In genomic region chr2:20955277-20956026, GRCh38 we compare ENCODE assay signal across 1 cellular context.
TF ChIP-seq lines count a peak whose summit lies in the region.

No MANE protein-coding gene starts in this region.

TF ChIP-seq in HepG2, 621 proteins besides CTCF, POLR2A, EP300 and RAD21 (continued from another document and continues in another):
- TF ChIP-seq PAXIP1 (CRISPR knock-in tag; conservative IDR thresholded peaks at IDR 0.05) (peak; percentile 31; the same call in 1 of the 2 replicates), PHF21A (CRISPR knock-in tag; IDR thresholded peaks at IDR 0.05) (no peak), ZIK1 (CRISPR knock-in tag; IDR thresholded peaks at IDR 0.05; ENCODE audit: borderline replicate concordance, low read depth) (no peak), ZNF281 (CRISPR knock-in tag; IDR thresholded peaks at IDR 0.05; ENCODE audit: borderline replicate concordance) (no peak), LRRFIP1 (CRISPR knock-in tag; conservative IDR thresholded peaks at IDR 0.05) (no peak), ZNF550 (CRISPR knock-in tag; IDR thresholded peaks at IDR 0.05; ENCODE audit: borderline replicate concordance) (no peak), ZBTB3 (CRISPR knock-in tag; IDR thresholded peaks at IDR 0.05; ENCODE audit: borderline replicate concordance, low read depth) (no peak), YY1 (IDR thresholded peaks at IDR 0.05; ENCODE audit: insufficient read depth, insufficient replicate concordance, low read depth, low read length) (no peak), BHLHE40 (IDR thresholded peaks at IDR 0.05; ENCODE audit: low read length) (0 out of 2 replicates have a peak, but pooled peaks have one; percentile 6), CCDC6 (CRISPR knock-in tag; IDR thresholded peaks at IDR 0.05) (no peak; the same call in 1 of the 2 replicates), ZNF770 (CRISPR knock-in tag; IDR thresholded peaks at IDR 0.05) (peak; percentile 37; the same call in 1 of the 2 replicates), FOXM1 (CRISPR knock-in tag; IDR thresholded peaks at IDR 0.05) (no peak), PPARG (CRISPR knock-in tag; conservative IDR thresholded peaks at IDR 0.05) (no peak), ZNF703 (CRISPR knock-in tag; IDR thresholded peaks at IDR 0.05; ENCODE audit: borderline replicate concordance) (no peak), MEIS1 (CRISPR knock-in tag; IDR thresholded peaks at IDR 0.05; ENCODE audit: borderline replicate concordance) (no peak), ZNF317 (CRISPR knock-in tag; IDR thresholded peaks at IDR 0.05) (no peak), MBNL3 (CRISPR knock-in tag; conservative IDR thresholded peaks at IDR 0.05) (no peak), ZNF883 (CRISPR knock-in tag; IDR thresholded peaks at IDR 0.05; ENCODE audit: not compliant biosample characterization) (peak; percentile 29), UBTF (CRISPR knock-in tag; IDR thresholded peaks at IDR 0.05) (peak; percentile 42; the same call in 1 of the 2 replicates), DMTF1 (CRISPR knock-in tag; IDR thresholded peaks at IDR 0.05) (no peak), HNRNPLL (IDR thresholded peaks at IDR 0.05; ENCODE audit: low read depth, low read length, poor library complexity, severe bottlenecking) (no peak), REPIN1 (CRISPR knock-in tag; IDR thresholded peaks at IDR 0.05; ENCODE audit: borderline replicate concordance, low read depth) (0 out of 2 replicates have a peak, but pooled peaks have one; percentile 59), ZBTB20 (CRISPR knock-in tag; IDR thresholded peaks at IDR 0.05; ENCODE audit: borderline replicate concordance, low read depth) (no peak), ZBTB42 (CRISPR knock-in tag; IDR thresholded peaks at IDR 0.05) (no peak), AGO2 (optimal IDR thresholded peaks at IDR 0.05; ENCODE audit: low read depth, low read length) (no peak), ZFYVE20 (CRISPR knock-in tag; IDR thresholded peaks at IDR 0.05; ENCODE audit: borderline replicate concordance, low read depth) (no peak), ZNF646 (CRISPR knock-in tag; IDR thresholded peaks at IDR 0.05) (no peak), ZNF576 (CRISPR knock-in tag; IDR thresholded peaks at IDR 0.05) (no peak), IRF9 (CRISPR knock-in tag; IDR thresholded peaks at IDR 0.05; ENCODE audit: borderline replicate concordance) (no peak)
